17 cellular contexts compared by ENCODE assay signal in the genomic region with DNA sequence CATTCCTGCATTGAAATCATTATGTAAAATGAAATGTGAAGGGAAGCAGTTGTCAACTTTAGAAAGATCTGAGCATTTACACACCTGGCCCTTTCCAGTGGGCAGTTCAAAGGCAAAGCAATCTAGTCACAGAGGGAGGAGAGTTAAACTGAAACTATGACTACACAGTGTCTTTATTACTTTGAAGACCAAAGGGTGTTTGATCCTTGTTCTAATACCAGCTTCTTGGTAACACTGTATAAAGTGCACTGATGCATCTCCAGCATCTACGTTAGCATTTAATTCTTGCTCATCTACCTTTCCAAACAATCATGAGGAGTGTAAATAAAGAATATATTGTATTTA.
DNase-seq lines count a peak whose midpoint lies in the region; ATAC-seq, FAIRE-seq and TF ChIP-seq lines count a peak whose summit lies in the region.
"Had no signal": no experiment of that assay in that cellular context is flagged by ENCODE, and none has a peak within 500 bp of the region (broad histone marks: within the 10 kb centered on the region; RNA-seq: fewer than 3 reads in every experiment).

No MANE protein-coding gene starts in this region.

- no peak overlapping the region for H3K9ac ChIP-seq in GM12878 (ENCODE audit: control insufficient read depth, insufficient read depth, low read length)

- no peaks in the 10 kb centered on the region for H4K20me1 ChIP-seq in GM12878 (ENCODE audit: control insufficient read depth, insufficient read depth)

- H3K4me1 Mint-ChIP-seq in activated naive CD4-positive, alpha-beta T cell treated with anti-CD3 and anti-CD28 coated beads, Interleukin-2, amount 50 U/mL, for 24 hours, result peaks cover 8% of the 10 kb centered on the region
- H3K4me1 Mint-ChIP-seq in activated naive CD4-positive, alpha-beta T cell treated with anti-CD3 and anti-CD28 coated beads for 36 hours (ENCODE audit: low read depth), result peaks cover 8% of the 10 kb centered on the region
- H3K4me1 Mint-ChIP-seq: stimulated activated naive B cell treated with anti-CD40 and anti-IgM and Interleukin-4, amounts not matched to agents 10 μg/mL and 1 μg/mL and 100 μg/mL, for 72 hours had no signal

- BruUV-seq in GM12878 (replicated peaks; lab: Mats Ljungman, UMichigan), result no TSS peak

- peaks cover 2% of the 10 kb centered on the region for H3K36me3 Mint-ChIP-seq in activated naive CD4-positive, alpha-beta T cell treated with anti-CD3 and anti-CD28 coated beads, Interleukin-2, amount 50 U/mL, for 24 hours
- no peaks in the 10 kb centered on the region for H3K36me3 Mint-ChIP-seq in activated naive CD4-positive, alpha-beta T cell treated with anti-CD3 and anti-CD28 coated beads for 36 hours (ENCODE audit: low read depth)
- H3K36me3 Mint-ChIP-seq: activated CD8-positive, alpha-beta memory T cell treated with anti-CD3 and anti-CD28 coated beads, Interleukin-2, amount 10 ng/mL, durations not matched to agents 7 days and 5 days; activated naive CD8-positive, alpha-beta T cell; stimulated activated naive B cell treated with anti-CD40 and anti-IgM and Interleukin-4, amounts not matched to agents 10 μg/mL and 1 μg/mL and 100 μg/mL, for 72 hours had no signal

- H3K79me2 ChIP-seq in GM12878 (ENCODE audit: control insufficient read depth, insufficient read depth, low read length), result no peaks in the 10 kb centered on the region

- no peaks in the 10 kb centered on the region for H3K9me3 Mint-ChIP-seq in activated naive CD4-positive, alpha-beta T cell treated with anti-CD3 and anti-CD28 coated beads, Interleukin-2, amount 50 U/mL, for 24 hours
- H3K9me3 Mint-ChIP-seq in activated naive CD4-positive, alpha-beta T cell treated with anti-CD3 and anti-CD28 coated beads for 36 hours, result no peaks in the 10 kb centered on the region

- WGBS in GM12878 (ENCODE audit: insufficient coverage, insufficient replicate concordance, low lambda C conversion rate, missing lambda C conversion rate), result 5% methylated on average over 1 of the region's 1 CpG
- 25 to 38% methylated on average over 1 of the region's 1 CpG for WGBS in transverse colon (ENCODE audit: low coverage in 1 of 2), 2 donors

- H3K27ac ChIP-seq in GM12878 (ENCODE audit: control insufficient read depth, insufficient read depth), result no peak overlapping the region
- H3K27ac ChIP-seq in transverse colon, result peak overlapping the region; percentile 80 to 91 (median 86)
- no peak overlapping the region for H3K27ac ChIP-seq in vagina
- H3K27ac ChIP-seq: gastroesophageal sphincter, uterus had no signal

- SMC1A ChIA-PET in GM12878 (lab: Charles Lee; ENCODE audit: uncharacterized antibody, unreplicated experiment), result interaction anchor here (0.9 to 1.2 kb wide), 2 partner anchors 12 to 44 kb away, joined by 3 read pairs; no protein-coding TSS in a partner anchor

- peak; percentile 38 for FAIRE-seq in GM12878 (lab: Jason Lieb, UNC)

- no peaks in the 10 kb centered on the region for H3K27me3 ChIP-seq in GM12878 (replicated peaks in 1 of 2; ENCODE audit: control insufficient read depth in 2 of 2, insufficient read depth in 2 of 2, low read length in 1 of 2)
- no peaks in the 10 kb centered on the region for H3K27me3 ChIP-seq in transverse colon
- H3K27me3 ChIP-seq in HAP-1 (ENCODE audit: low read depth), result no peaks in the 10 kb centered on the region
- no peaks in the 10 kb centered on the region for H3K27me3 ChIP-seq in vagina
- H3K27me3 ChIP-seq: uterus had no signal

- DNase-seq in activated naive CD4-positive, alpha-beta T cell treated with anti-CD3 and anti-CD28 coated beads for 36 hours, result no peak
- DNase-seq in GM12878 (ENCODE audit: low read depth, low spot score), result peak; percentile 5
- DNase-seq in transverse colon, result peak; percentile 30
- no peak for DNase-seq in GM03348 (ENCODE audit: low spot score)
- DNase-seq in HAP-1 (ENCODE audit: low spot score in 2 of 2), result no peak
- DNase-seq in vagina (ENCODE audit: extremely low spot score in 2 of 2), result no peak
- DNase-seq: activated CD8-positive, alpha-beta memory T cell treated with anti-CD3 and anti-CD28 coated beads, Interleukin-2, amount 10 ng/mL, durations not matched to agents 7 days and 5 days; NCI-H1436 treated with DMSO at 0.1 percent for 48 hours; NCI-H446; nucleus accumbens; stimulated activated naive B cell treated with anti-CD40 and anti-IgM and Interleukin-4, amounts not matched to agents 10 μg/mL and 1 μg/mL and 100 μg/mL, for 72 hours; uterus had no signal

- POLR2A ChIA-PET in GM12878 (lab: Charles Lee), result no interaction called here

- H3K4me2 ChIP-seq in GM12878 (ENCODE audit: control insufficient read depth, insufficient read depth), result 0 out of 2 replicates have a peak overlapping the region, but pooled peaks have one; percentile 3

- TF ChIP-seq RAD21 in GM12878 (IDR thresholded peaks at IDR 0.05; ENCODE audit: insufficient read depth, low read depth, low read length), result no peak

- H3K36me3 ChIP-seq in GM12878 (ENCODE audit: control insufficient read depth in 2 of 2, insufficient read depth in 2 of 2, low read length in 1 of 2), result no peaks in the 10 kb centered on the region
- no peaks in the 10 kb centered on the region for H3K36me3 ChIP-seq in transverse colon
- no peaks in the 10 kb centered on the region for H3K36me3 ChIP-seq in HAP-1 (replicated peaks)
- H3K36me3 ChIP-seq in vagina, result no peaks in the 10 kb centered on the region
- H3K36me3 ChIP-seq: gastroesophageal sphincter, uterus had no signal

- no peak overlapping the region for H3K4me3 Mint-ChIP-seq in activated naive CD4-positive, alpha-beta T cell treated with anti-CD3 and anti-CD28 coated beads, Interleukin-2, amount 50 U/mL, for 24 hours
- H3K4me3 Mint-ChIP-seq in activated naive CD4-positive, alpha-beta T cell treated with anti-CD3 and anti-CD28 coated beads for 36 hours, result no peak overlapping the region
- H3K4me3 Mint-ChIP-seq: activated CD8-positive, alpha-beta memory T cell treated with anti-CD3 and anti-CD28 coated beads, Interleukin-2, amount 10 ng/mL, durations not matched to agents 7 days and 5 days; activated naive CD8-positive, alpha-beta T cell; stimulated activated naive B cell treated with anti-CD40 and anti-IgM and Interleukin-4, amounts not matched to agents 10 μg/mL and 1 μg/mL and 100 μg/mL, for 72 hours had no signal

- H3K27ac Mint-ChIP-seq in activated naive CD4-positive, alpha-beta T cell treated with anti-CD3 and anti-CD28 coated beads, Interleukin-2, amount 50 U/mL, for 24 hours, result peak overlapping the region; percentile 10
- no peak overlapping the region for H3K27ac Mint-ChIP-seq in activated naive CD4-positive, alpha-beta T cell treated with anti-CD3 and anti-CD28 coated beads for 36 hours
- H3K27ac Mint-ChIP-seq: activated CD8-positive, alpha-beta memory T cell treated with anti-CD3 and anti-CD28 coated beads, Interleukin-2, amount 10 ng/mL, durations not matched to agents 7 days and 5 days; activated naive CD8-positive, alpha-beta T cell; stimulated activated naive B cell treated with anti-CD40 and anti-IgM and Interleukin-4, amounts not matched to agents 10 μg/mL and 1 μg/mL and 100 μg/mL, for 72 hours had no signal

- H3K9me3 ChIP-seq in GM12878 (replicated peaks; ENCODE audit: control insufficient read depth, insufficient read depth, low read length), result no peaks in the 10 kb centered on the region
- no peaks in the 10 kb centered on the region for H3K9me3 ChIP-seq in transverse colon
- no peaks in the 10 kb centered on the region for H3K9me3 ChIP-seq in HAP-1
- no peaks in the 10 kb centered on the region for H3K9me3 ChIP-seq in vagina
- H3K9me3 ChIP-seq: gastroesophageal sphincter, uterus had no signal

- intact Hi-C loops in activated naive CD4-positive, alpha-beta T cell treated with anti-CD3 and anti-CD28 coated beads for 36 hours (cut with micrococcal nuclease), result no loop called here
- intact Hi-C loops in GM12878 (cut with micrococcal nuclease; ENCODE audit: unreplicated experiment), result no loop called here
- intact Hi-C loops in transverse colon (cut with DNase I; ENCODE audit: low total_unique reads), result no loop called here
- intact Hi-C loops in vagina (cut with DNase I), result no loop called here

- no peak for TF ChIP-seq CTCF in GM12878 (IDR thresholded peaks at IDR 0.05 in 2 of 3, conservative IDR thresholded peaks at IDR 0.05 in 1 of 3; ENCODE audit: control insufficient read depth in 2 of 3, extremely low read depth in 1 of 3, insufficient read depth in 1 of 3, low read depth in 3 of 3, low read length in 3 of 3)
- no peak for TF ChIP-seq CTCF in transverse colon (IDR thresholded peaks at IDR 0.05)
- no peak for TF ChIP-seq CTCF in vagina (IDR thresholded peaks at IDR 0.05)

- H3K4me3 ChIP-seq in GM12878 (no peak overlapping the region), transverse colon (no peak overlapping the region), HAP-1 (no peak overlapping the region), vagina (no peak overlapping the region)
- H3K4me3 ChIP-seq: gastroesophageal sphincter, uterus had no signal

- peaks cover 2% of the 10 kb centered on the region for H3K27me3 Mint-ChIP-seq in activated naive CD4-positive, alpha-beta T cell treated with anti-CD3 and anti-CD28 coated beads, Interleukin-2, amount 50 U/mL, for 24 hours
- H3K27me3 Mint-ChIP-seq in activated naive CD4-positive, alpha-beta T cell treated with anti-CD3 and anti-CD28 coated beads for 36 hours (ENCODE audit: low read depth), result no peaks in the 10 kb centered on the region

- in situ Hi-C loops in GM12878 (cut with MboI) (no loop called here), transverse colon (cut with MboI; ENCODE audit: low pct_ligation_motif_present in 1 of 4, low pct_unique_long_range_greater_than_20kb in 1 of 4, low sequenced_read_pairs in 3 of 4) (no loop called here), HAP-1 (cut with MboI; ENCODE audit: low sequenced_read_pairs) (no loop called here)

- CTCF ChIA-PET in activated naive CD4-positive, alpha-beta T cell treated with anti-CD3 and anti-CD28 coated beads for 36 hours (lab: Charles Lee), result no interaction called here
- CTCF ChIA-PET in GM12878 (lab: Yijun Ruan, JAX), result interaction anchor here (0.5 to 1.2 kb wide), 4 partner anchors 9 to 76 kb away, joined by 3 read pairs; no protein-coding TSS in a partner anchor

- TF ChIP-seq EP300 in GM12878 (IDR thresholded peaks at IDR 0.05; ENCODE audit: borderline replicate concordance in 1 of 2, control insufficient read depth in 1 of 2, low read depth in 2 of 2, low read length in 2 of 2) (no peak), transverse colon (IDR thresholded peaks at IDR 0.05; ENCODE audit: low read depth) (no peak)

- TF ChIP-seq POLR2A in GM12878 (IDR thresholded peaks at IDR 0.05; ENCODE audit: low read depth, low read length), result no peak
- no peak for TF ChIP-seq POLR2A in transverse colon (IDR thresholded peaks at IDR 0.05)
- no peak for TF ChIP-seq POLR2A in vagina (IDR thresholded peaks at IDR 0.05)

- 0 out of 2 replicates have a peak overlapping the region, but pooled peaks have one; percentile 12 for H2AFZ ChIP-seq in GM12878 (ENCODE audit: control insufficient read depth, low read depth, low read length)

- peak; percentile 71 for ATAC-seq in HG02798 (IDR thresholded peaks at IDR 0.05; ENCODE audit: poor library complexity, unreplicated experiment)
- peak; percentile 98 for ATAC-seq in GM12878
- ATAC-seq: activated CD8-positive, alpha-beta memory T cell treated with anti-CD3 and anti-CD28 coated beads, Interleukin-2, amount 10 ng/mL, durations not matched to agents 7 days and 5 days; gastroesophageal sphincter; SK-N-SH treated with all-trans-retinoic acid at 6 μM for 48 hours; stimulated activated naive B cell treated with anti-CD40 and anti-IgM and Interleukin-4, amounts not matched to agents 10 μg/mL and 1 μg/mL and 100 μg/mL, for 72 hours had no signal

- H3K4me1 ChIP-seq in GM12878 (ENCODE audit: control insufficient read depth, insufficient read depth, low read length) (peaks cover 3% of the 10 kb centered on the region), transverse colon (peaks cover 0 to 25% (median 10%) of the 10 kb centered on the region in 4 donors), HAP-1 (no peaks in the 10 kb centered on the region), vagina (no peaks in the 10 kb centered on the region)
- H3K4me1 ChIP-seq: gastroesophageal sphincter, uterus had no signal

- RAD21 ChIA-PET in GM12878 (lab: Charles Lee; ENCODE audit: unreplicated experiment), result interaction anchor here (1.1 kb wide), 1 partner anchor 56 kb away, joined by 4 read pairs; no protein-coding TSS in a partner anchor

Comparison
In these comparisons a context has a peak if more than half of its experiments do, and no peak if none do; other contexts are left out.
1. DNase-seq: peak in GM12878 (single experiment) and transverse colon (single experiment); none in activated naive CD4-positive, alpha-beta T cell treated with anti-CD3 and anti-CD28 coated beads for 36 hours (single experiment), GM03348 (single experiment), HAP-1 (0 of 2) and vagina (0 of 2).
2. H3K27ac ChIP-seq: peak in transverse colon (4 of 4); none in GM12878 (single experiment) and vagina (single experiment).